ENCODE assay signal across 25 cellular contexts in the genomic region with DNA sequence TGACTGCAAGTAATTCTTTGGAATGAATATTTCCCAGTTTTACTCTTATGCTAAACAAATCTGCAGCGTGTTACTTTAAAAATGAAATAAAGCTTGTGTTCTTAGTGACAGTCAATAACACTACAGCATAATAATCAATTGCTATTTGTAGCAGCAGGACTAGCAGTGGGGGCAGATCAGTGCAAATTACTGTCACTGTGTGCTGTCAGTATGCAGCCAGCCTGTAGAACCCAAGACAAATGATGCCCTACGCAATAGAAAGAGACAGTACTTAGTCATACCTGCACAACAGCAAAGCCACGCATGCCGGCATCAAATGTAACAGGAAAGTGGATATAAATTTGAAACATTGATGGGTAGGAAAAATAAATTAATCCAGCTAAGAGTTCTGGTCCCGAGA.
A peak's percentile ranks its signal among the peaks of the same experiment; 100 is the strongest.
DNase-seq lines count a peak whose midpoint lies in the region; ATAC-seq and TF ChIP-seq lines count a peak whose summit lies in the region.
"Had no signal": no experiment of that assay in that cellular context is flagged by ENCODE, and none has a peak within 500 bp of the region (broad histone marks: within the 10 kb centered on the region; RNA-seq: fewer than 3 reads in every experiment).

No MANE protein-coding gene starts in this region.

- H3K9me2 ChIP-seq in GM23338 (ENCODE audit: insufficient read depth) (no peaks in the 10 kb centered on the region; the same call in 1 of the 2 replicates), neural cell (ENCODE audit: insufficient read depth, low read length) (no peaks in the 10 kb centered on the region)

- H3K27ac ChIP-seq in GM23338 (ENCODE audit: low read depth) (no peak overlapping the region), neural cell (ENCODE audit: low read length) (peak overlapping the region; percentile 30)
- H3K27ac ChIP-seq: A549, BLaER1 had no signal

- DNase-seq in Ammon's horn (ENCODE audit: low spot score) (peak; percentile 22), GM23338 (ENCODE audit: low spot score) (no peak), A172 (ENCODE audit: low spot score) (no peak)
- no peak for DNase-seq in activated CD4-positive, alpha-beta T cell treated with anti-CD3 and anti-CD28 coated beads, Interleukin-2, amount 50 U/mL, for 1 hour
- DNase-seq: 8988T; AML-193; BE2C; C1 segment of cervical spinal cord; CD4-positive, alpha-beta memory T cell; CD4-positive, CD25-positive, alpha-beta regulatory T cell; CD8-positive, alpha-beta memory T cell; COR-L47; DMS 273 treated with DMSO at 0.1 percent for 48 hours; DMS153; DMS53; DMS79; DND-41; EL; GDM1 had no signal

- H3K36me3 Mint-ChIP-seq in GM23338 (ENCODE audit: low read depth): no peaks in the 10 kb centered on the region
- H3K36me3 Mint-ChIP-seq: CD14-positive monocyte; CD4-positive, alpha-beta memory T cell; CD4-positive, CD25-positive, alpha-beta regulatory T cell; CD8-positive, alpha-beta memory T cell had no signal

- H3F3A ChIP-seq in GM23338 (replicated peaks; ENCODE audit: low read depth) (no peaks in the 10 kb centered on the region), neural cell (ENCODE audit: insufficient read depth, low read length, poor library complexity, severe bottlenecking) (no peaks in the 10 kb centered on the region)

- H3K36me3 ChIP-seq in GM23338 (ENCODE audit: insufficient read depth) (no peaks in the 10 kb centered on the region), neural cell (ENCODE audit: insufficient read depth, low read length) (no peaks in the 10 kb centered on the region)
- H3K36me3 ChIP-seq: BE2C, BLaER1 had no signal

- TF ChIP-seq RAD21 in neural cell (conservative IDR thresholded peaks at IDR 0.05): no peak

- H3K4me2 ChIP-seq in GM23338: no peak overlapping the region
- peak overlapping the region; percentile 1 for H3K4me2 ChIP-seq in neural cell (ENCODE audit: low read length)
- H3K4me2 ChIP-seq: A549, BLaER1 had no signal

- H3K4me3 ChIP-seq in GM23338 (no peak overlapping the region), neural cell (ENCODE audit: low read length) (peak overlapping the region; percentile 5)
- H3K4me3 ChIP-seq: A549, BLaER1, GM12878 had no signal

- H3K9me3 ChIP-seq in neural cell (ENCODE audit: low read length): no peaks in the 10 kb centered on the region
- H3K9me3 ChIP-seq: A549, BE2C, BLaER1 had no signal

- H4K20me1 ChIP-seq in GM23338 (replicated peaks; ENCODE audit: insufficient read depth) (no peaks in the 10 kb centered on the region), neural cell (ENCODE audit: insufficient read depth) (no peaks in the 10 kb centered on the region)
- H4K20me1 ChIP-seq: BLaER1 had no signal

- no peaks in the 10 kb centered on the region for H3K9me3 Mint-ChIP-seq in GM23338
- H3K9me3 Mint-ChIP-seq: CD4-positive, alpha-beta memory T cell had no signal

- H3K9ac ChIP-seq in neural cell (ENCODE audit: low read length): no peak overlapping the region
- H3K9ac ChIP-seq: BLaER1 had no signal

- TF ChIP-seq CTCF in GM23338 (conservative IDR thresholded peaks at IDR 0.05; ENCODE audit: low read depth in 2 of 2) (no peak), neural cell (IDR thresholded peaks at IDR 0.05; ENCODE audit: poor library complexity, severe bottlenecking) (no peak)

- peak overlapping the region; percentile 16; the same call in 1 of the 2 replicates for H3K27ac Mint-ChIP-seq in GM23338
- H3K27ac Mint-ChIP-seq: CD14-positive monocyte; CD4-positive, alpha-beta memory T cell; CD4-positive, CD25-positive, alpha-beta regulatory T cell had no signal

- H3K4me1 ChIP-seq in GM23338 (ENCODE audit: insufficient read depth): no peaks in the 10 kb centered on the region
- H3K4me1 ChIP-seq: A549, BE2C, BLaER1 had no signal

- peak; percentile 94 for TF ChIP-seq EP300 in neural cell (conservative IDR thresholded peaks at IDR 0.05; ENCODE audit: poor library complexity, severe bottlenecking)

- peaks cover 8% of the 10 kb centered on the region; the same call in 2 of the 3 replicates for H3K4me1 Mint-ChIP-seq in GM23338
- H3K4me1 Mint-ChIP-seq: CD14-positive monocyte; CD4-positive, alpha-beta memory T cell; CD4-positive, CD25-positive, alpha-beta regulatory T cell; CD8-positive, alpha-beta memory T cell had no signal

- no peaks in the 10 kb centered on the region for H3K27me3 ChIP-seq in GM23338 (ENCODE audit: insufficient read depth)
- H3K27me3 ChIP-seq in neural cell (ENCODE audit: insufficient read depth, low read depth, low read length): no peaks in the 10 kb centered on the region
- H3K27me3 ChIP-seq: BE2C, BLaER1 had no signal

- H2AFZ ChIP-seq in GM23338: no peak overlapping the region
- H2AFZ ChIP-seq in neural cell (ENCODE audit: low read depth, low read length): no peak overlapping the region

- ATAC-seq in GM23338 (no peak; the same call in 2 of the 3 replicates), HG02610 (IDR thresholded peaks at IDR 0.05; ENCODE audit: unreplicated experiment) (no peak)
- ATAC-seq: A549, GM12878 had no signal

- no peaks in the 10 kb centered on the region for H3K27me3 Mint-ChIP-seq in GM23338 (ENCODE audit: insufficient read depth, low read depth, poor library complexity)
- H3K27me3 Mint-ChIP-seq: CD4-positive, CD25-positive, alpha-beta regulatory T cell had no signal

- H3K79me2 ChIP-seq in GM23338 (replicated peaks; ENCODE audit: insufficient read depth) (no peaks in the 10 kb centered on the region), neural cell (replicated peaks; ENCODE audit: insufficient read depth, low read length) (no peaks in the 10 kb centered on the region)

- H3K4me3 Mint-ChIP-seq in GM23338: no peak overlapping the region
- H3K4me3 Mint-ChIP-seq: CD14-positive monocyte; CD4-positive, alpha-beta memory T cell; CD4-positive, CD25-positive, alpha-beta regulatory T cell; CD8-positive, alpha-beta memory T cell had no signal

TF ChIP-seq in GM23338, 12 proteins besides CTCF, POLR2A, EP300 and RAD21 (continues in another document):
- TF ChIP-seq EZH2 (IDR thresholded peaks at IDR 0.05; ENCODE audit: low read depth, unreplicated experiment) (no peak), ZNF331 (CRISPR knock-in tag; IDR thresholded peaks at IDR 0.05; ENCODE audit: low read depth) (no peak), NANOG (IDR thresholded peaks at IDR 0.05; ENCODE audit: borderline replicate concordance) (no peak), ZNF114 (CRISPR knock-in tag; IDR thresholded peaks at IDR 0.05) (no peak), JUNB (IDR thresholded peaks at IDR 0.05; ENCODE audit: unreplicated experiment) (no peak), POLR2AphosphoS5 (IDR thresholded peaks at IDR 0.05; ENCODE audit: low read depth) (no peak), STAT1 (IDR thresholded peaks at IDR 0.05; ENCODE audit: unreplicated experiment) (no peak), EZH2phosphoT487 (IDR thresholded peaks at IDR 0.05; ENCODE audit: unreplicated experiment) (no peak)
- TF ChIP-seq, protein P1, sequence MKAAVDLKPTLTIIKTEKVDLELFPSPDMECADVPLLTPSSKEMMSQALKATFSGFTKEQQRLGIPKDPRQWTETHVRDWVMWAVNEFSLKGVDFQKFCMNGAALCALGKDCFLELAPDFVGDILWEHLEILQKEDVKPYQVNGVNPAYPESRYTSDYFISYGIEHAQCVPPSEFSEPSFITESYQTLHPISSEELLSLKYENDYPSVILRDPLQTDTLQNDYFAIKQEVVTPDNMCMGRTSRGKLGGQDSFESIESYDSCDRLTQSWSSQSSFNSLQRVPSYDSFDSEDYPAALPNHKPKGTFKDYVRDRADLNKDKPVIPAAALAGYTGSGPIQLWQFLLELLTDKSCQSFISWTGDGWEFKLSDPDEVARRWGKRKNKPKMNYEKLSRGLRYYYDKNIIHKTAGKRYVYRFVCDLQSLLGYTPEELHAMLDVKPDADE (IDR thresholded peaks at IDR 0.05): no peak

TF ChIP-seq in neural cell, 6 proteins besides CTCF, POLR2A, EP300 and RAD21:
- TF ChIP-seq MXI1 (conservative IDR thresholded peaks at IDR 0.05; ENCODE audit: poor library complexity, severe bottlenecking) (no peak), POLR2AphosphoS5 (IDR thresholded peaks at IDR 0.05) (peak; percentile 93), EZH2 (IDR thresholded peaks at IDR 0.05; ENCODE audit: borderline replicate concordance, insufficient read depth, low read length, poor library complexity, severe bottlenecking) (no peak), SMC3 (conservative IDR thresholded peaks at IDR 0.05; ENCODE audit: poor library complexity) (peak; percentile 9), TAF1 (IDR thresholded peaks at IDR 0.05; ENCODE audit: low read depth) (no peak)
- TF ChIP-seq, protein P2, sequence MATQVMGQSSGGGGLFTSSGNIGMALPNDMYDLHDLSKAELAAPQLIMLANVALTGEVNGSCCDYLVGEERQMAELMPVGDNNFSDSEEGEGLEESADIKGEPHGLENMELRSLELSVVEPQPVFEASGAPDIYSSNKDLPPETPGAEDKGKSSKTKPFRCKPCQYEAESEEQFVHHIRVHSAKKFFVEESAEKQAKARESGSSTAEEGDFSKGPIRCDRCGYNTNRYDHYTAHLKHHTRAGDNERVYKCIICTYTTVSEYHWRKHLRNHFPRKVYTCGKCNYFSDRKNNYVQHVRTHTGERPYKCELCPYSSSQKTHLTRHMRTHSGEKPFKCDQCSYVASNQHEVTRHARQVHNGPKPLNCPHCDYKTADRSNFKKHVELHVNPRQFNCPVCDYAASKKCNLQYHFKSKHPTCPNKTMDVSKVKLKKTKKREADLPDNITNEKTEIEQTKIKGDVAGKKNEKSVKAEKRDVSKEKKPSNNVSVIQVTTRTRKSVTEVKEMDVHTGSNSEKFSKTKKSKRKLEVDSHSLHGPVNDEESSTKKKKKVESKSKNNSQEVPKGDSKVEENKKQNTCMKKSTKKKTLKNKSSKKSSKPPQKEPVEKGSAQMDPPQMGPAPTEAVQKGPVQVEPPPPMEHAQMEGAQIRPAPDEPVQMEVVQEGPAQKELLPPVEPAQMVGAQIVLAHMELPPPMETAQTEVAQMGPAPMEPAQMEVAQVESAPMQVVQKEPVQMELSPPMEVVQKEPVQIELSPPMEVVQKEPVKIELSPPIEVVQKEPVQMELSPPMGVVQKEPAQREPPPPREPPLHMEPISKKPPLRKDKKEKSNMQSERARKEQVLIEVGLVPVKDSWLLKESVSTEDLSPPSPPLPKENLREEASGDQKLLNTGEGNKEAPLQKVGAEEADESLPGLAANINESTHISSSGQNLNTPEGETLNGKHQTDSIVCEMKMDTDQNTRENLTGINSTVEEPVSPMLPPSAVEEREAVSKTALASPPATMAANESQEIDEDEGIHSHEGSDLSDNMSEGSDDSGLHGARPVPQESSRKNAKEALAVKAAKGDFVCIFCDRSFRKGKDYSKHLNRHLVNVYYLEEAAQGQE (IDR thresholded peaks at IDR 0.05; ENCODE audit: borderline replicate concordance): no peak
